In the genomic region with DNA sequence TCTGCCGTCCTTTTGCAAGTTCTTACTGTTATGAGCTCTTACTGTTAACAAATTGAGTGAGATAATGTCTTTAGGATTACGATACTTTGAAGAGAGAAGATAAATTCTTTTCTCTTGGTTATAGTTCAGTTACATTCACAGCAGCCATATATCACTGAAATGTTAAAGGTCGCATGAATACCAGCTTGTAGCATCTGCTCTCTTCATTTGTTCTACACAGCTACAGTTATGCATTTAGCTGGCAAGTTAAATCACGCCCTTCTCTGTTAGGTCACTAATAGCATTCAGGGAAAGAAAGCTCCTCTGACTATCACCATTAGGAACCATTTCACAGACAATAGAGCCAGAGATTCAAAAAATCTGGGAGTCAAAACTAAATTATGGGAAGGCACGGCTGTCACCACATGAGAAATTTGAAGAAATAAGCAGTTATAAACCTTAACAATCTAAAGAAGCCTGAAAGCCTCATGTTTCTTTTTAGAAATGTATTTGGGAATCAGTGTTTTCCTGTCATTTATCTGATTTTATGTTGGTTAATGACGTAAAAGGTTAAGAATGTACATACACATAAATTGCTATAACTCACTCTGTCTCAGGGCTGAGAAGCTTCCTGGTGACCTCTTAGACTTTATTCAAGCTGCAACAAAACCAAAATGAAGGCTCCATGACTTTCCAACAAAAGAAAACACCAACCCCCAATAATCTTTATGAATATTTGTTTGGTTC, we compare ENCODE assay signal across 19 cellular contexts.
A peak's percentile ranks its signal among the peaks of the same experiment; 100 is the strongest.
DNase-seq lines count a peak whose midpoint lies in the region; ATAC-seq and TF ChIP-seq lines count a peak whose summit lies in the region.
"Had no signal": no experiment of that assay in that cellular context is flagged by ENCODE, and none has a peak within 500 bp of the region (broad histone marks: within the 10 kb centered on the region; RNA-seq: fewer than 3 reads in every experiment).

No MANE protein-coding gene starts in this region.

- H3K4me3 Mint-ChIP-seq in Caco-2 (ENCODE audit: unreplicated experiment) = no peak overlapping the region
- H3K4me3 Mint-ChIP-seq: IgD-negative memory B cell; stimulated activated effector memory CD8-positive, alpha-beta T cell treated with anti-CD3 and anti-CD28 coated beads, Interleukin-12 subunit alpha, Interleukin-12 subunit beta, amount 100 ng/mL, for 72 hours had no signal

- no peak overlapping the region for H3K4me3 ChIP-seq in RWPE2 (ENCODE audit: severe bottlenecking)
- no peak overlapping the region for H3K4me3 ChIP-seq in Caco-2 (ENCODE audit: low read depth, low read length)

- H3K36me3 ChIP-seq in RWPE2 (ENCODE audit: low read depth) (no peaks in the 10 kb centered on the region), Caco-2 (ENCODE audit: control insufficient read depth, insufficient read depth, low read length) (no peaks in the 10 kb centered on the region)
- H3K36me3 ChIP-seq: neutrophil had no signal

- H3K4me1 ChIP-seq in RWPE2 (ENCODE audit: insufficient read depth, poor library complexity, severe bottlenecking) = peaks cover 32% of the 10 kb centered on the region
- H3K4me1 ChIP-seq in Caco-2 = no peaks in the 10 kb centered on the region

- H3K9me3 ChIP-seq in RWPE2 (ENCODE audit: severe bottlenecking) = no peaks in the 10 kb centered on the region
- H3K9me3 ChIP-seq in Caco-2 = no peaks in the 10 kb centered on the region
- H3K9me3 ChIP-seq: neutrophil had no signal

- no peaks in the 10 kb centered on the region for H3K9me3 Mint-ChIP-seq in Caco-2 (ENCODE audit: unreplicated experiment)
- H3K9me3 Mint-ChIP-seq: activated naive CD4-positive, alpha-beta T cell treated with anti-CD3 and anti-CD28 coated beads, Interleukin-2, amount 50 U/mL, for 72 hours; IgD-negative memory B cell; stimulated activated effector memory CD8-positive, alpha-beta T cell treated with anti-CD3 and anti-CD28 coated beads, Interleukin-12 subunit alpha, Interleukin-12 subunit beta, amount 100 ng/mL, for 72 hours had no signal

- TF ChIP-seq CTCF in RWPE2 (IDR thresholded peaks at IDR 0.05; ENCODE audit: poor library complexity, severe bottlenecking) (no peak), Caco-2 (IDR thresholded peaks at IDR 0.05; ENCODE audit: insufficient read depth in 1 of 2, low read depth in 1 of 2, low read length in 1 of 2, severe bottlenecking in 1 of 2, unreplicated experiment in 1 of 2) (no peak)

- H3K36me3 Mint-ChIP-seq in Caco-2 (ENCODE audit: insufficient read depth, unreplicated experiment) = no peaks in the 10 kb centered on the region
- H3K36me3 Mint-ChIP-seq: activated naive CD4-positive, alpha-beta T cell treated with anti-CD3 and anti-CD28 coated beads, Interleukin-2, amount 50 U/mL, for 72 hours; IgD-negative memory B cell; stimulated activated effector memory CD8-positive, alpha-beta T cell treated with anti-CD3 and anti-CD28 coated beads, Interleukin-12 subunit alpha, Interleukin-12 subunit beta, amount 100 ng/mL, for 72 hours had no signal

- DNase-seq in DMS153 treated with DMSO at 0.1 percent for 48 hours (lab: John Stamatoyannopoulos, UW; ENCODE audit: unreplicated experiment) (peak; percentile 84), NCI-H1105 treated with DMSO at 0.1 percent for 48 hours (lab: John Stamatoyannopoulos, UW) (peak; percentile 83), RWPE2 (ENCODE audit: low spot score) (no peak), iris pigment epithelial cell (ENCODE audit: low read depth) (peak; percentile 32), activated gamma-delta T cell (lab: John Stamatoyannopoulos, UW) (no peak), Caco-2 (no peak), NCI-H2029 treated with DMSO at 0.1 percent for 48 hours (lab: John Stamatoyannopoulos, UW) (no peak), kidney glomerular epithelial cell (lab: John Stamatoyannopoulos, UW) (no peak)
- DNase-seq: activated CD4-positive, alpha-beta T cell treated with anti-CD3 and anti-CD28 coated beads for 48 hours; activated T-cell treated with anti-CD3 and anti-CD28 coated beads for 4 hours; caudate nucleus; NCI-H1694; Right ventricle myocardium superior; trophoblast cell had no signal

- no peaks in the 10 kb centered on the region for H3K27me3 Mint-ChIP-seq in Caco-2 (ENCODE audit: insufficient read depth, unreplicated experiment)
- H3K27me3 Mint-ChIP-seq: IgD-negative memory B cell had no signal

- POLR2A ChIA-PET in Caco-2 (lab: Charles Lee) = interaction anchor here (0.8 kb wide), 1 partner anchor 109 kb away, joined by 3 read pairs; no protein-coding TSS in a partner anchor

- peak; percentile 93 for ATAC-seq in RWPE2 (ENCODE audit: low read depth)
- ATAC-seq: activated naive CD4-positive, alpha-beta T cell treated with anti-CD3 and anti-CD28 coated beads, Interleukin-2, amount 50 U/mL, for 72 hours; sciatic nerve; stimulated activated effector memory CD8-positive, alpha-beta T cell treated with anti-CD3 and anti-CD28 coated beads, Interleukin-12 subunit alpha, Interleukin-12 subunit beta, amount 100 ng/mL, for 72 hours had no signal

- H3K4me1 Mint-ChIP-seq in Caco-2 (ENCODE audit: low read depth, unreplicated experiment) = no peaks in the 10 kb centered on the region
- H3K4me1 Mint-ChIP-seq: stimulated activated effector memory CD8-positive, alpha-beta T cell treated with anti-CD3 and anti-CD28 coated beads, Interleukin-12 subunit alpha, Interleukin-12 subunit beta, amount 100 ng/mL, for 72 hours had no signal

- BruUV-seq in Caco-2 (replicated peaks; lab: Mats Ljungman, UMichigan) = no TSS peak

- H3K27me3 ChIP-seq in RWPE2 (ENCODE audit: insufficient read depth, poor library complexity, severe bottlenecking) (no peaks in the 10 kb centered on the region), Caco-2 (replicated peaks; ENCODE audit: control insufficient read depth, insufficient read depth, low read length) (no peaks in the 10 kb centered on the region)
- H3K27me3 ChIP-seq: neutrophil had no signal

- H3K27ac Mint-ChIP-seq in Caco-2 (ENCODE audit: unreplicated experiment) = no peak overlapping the region
- H3K27ac Mint-ChIP-seq: activated naive CD4-positive, alpha-beta T cell treated with anti-CD3 and anti-CD28 coated beads, Interleukin-2, amount 50 U/mL, for 72 hours; stimulated activated effector memory CD8-positive, alpha-beta T cell treated with anti-CD3 and anti-CD28 coated beads, Interleukin-12 subunit alpha, Interleukin-12 subunit beta, amount 100 ng/mL, for 72 hours had no signal

- intact Hi-C loops in Caco-2 (cut with micrococcal nuclease; ENCODE audit: unreplicated experiment) = no loop called here

- CTCF ChIA-PET in Caco-2 (lab: Charles Lee) = no interaction called here

- H3K27ac ChIP-seq in RWPE2 (ENCODE audit: poor library complexity, severe bottlenecking) = peak overlapping the region; percentile 86
- H3K27ac ChIP-seq: neutrophil had no signal

Comparison
In these comparisons a context has a peak if more than half of its experiments do, and no peak if none do; other contexts are left out.
1. DNase-seq: peak in DMS153 treated with DMSO at 0.1 percent for 48 hours (single experiment), NCI-H1105 treated with DMSO at 0.1 percent for 48 hours (single experiment) and iris pigment epithelial cell (single experiment); none in RWPE2 (single experiment), activated gamma-delta T cell (single experiment), Caco-2 (0 of 2), NCI-H2029 treated with DMSO at 0.1 percent for 48 hours (single experiment) and kidney glomerular epithelial cell (single experiment).